Comparison of ENCODE assay signal across 28 cellular contexts in the genomic region with DNA sequence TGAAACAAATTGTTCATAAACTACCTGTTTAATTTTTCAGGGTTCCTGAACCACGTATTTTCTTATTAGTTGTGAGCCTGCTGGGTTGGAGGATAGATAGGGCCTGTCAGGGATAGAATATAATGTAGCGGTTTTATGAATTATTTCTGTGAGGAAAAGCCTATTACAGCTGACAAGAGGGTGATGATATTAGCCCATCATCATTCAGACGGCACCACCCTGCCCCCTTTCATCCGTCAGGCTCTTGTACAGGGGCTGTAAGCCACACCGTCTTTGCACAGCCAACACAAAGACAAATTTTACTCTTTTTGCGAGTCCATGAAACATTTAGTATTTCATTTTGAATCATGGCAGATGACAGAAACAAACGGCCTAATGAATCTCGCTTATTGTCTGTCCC.
"Had no signal": no experiment of that assay in that cellular context is flagged by ENCODE, and none has a peak within 500 bp of the region (broad histone marks: within the 10 kb centered on the region; RNA-seq: fewer than 3 reads in every experiment).

No MANE protein-coding gene starts in this region.

- H3K27ac ChIP-seq: stomach, suprapubic skin, testis, thoracic aorta, thyroid gland, tibial artery, tibial nerve, transverse colon, upper lobe of left lung, upper lobe of right lung, uterus, vagina had no signal

- H3K4me3 ChIP-seq: stomach, suprapubic skin, testis, thoracic aorta, thyroid gland, tibial artery, tibial nerve, transverse colon, upper lobe of left lung, upper lobe of right lung, uterus, vagina had no signal

- H3K36me3 ChIP-seq: stomach, suprapubic skin, thoracic aorta, thyroid gland, tibial artery, tibial nerve, transverse colon, upper lobe of left lung, upper lobe of right lung, uterus, vagina had no signal

- H3K27me3 Mint-ChIP-seq: stimulated activated memory B cell treated with anti-CD40 and anti-IgM and Interleukin-4, amounts not matched to agents 10 μg/mL and 1 μg/mL and 100 μg/mL, for 72 hours; stimulated activated naive B cell treated with anti-CD40 and anti-IgM and Interleukin-4, amounts not matched to agents 10 μg/mL and 1 μg/mL and 100 μg/mL, for 72 hours; stimulated activated naive CD8-positive, alpha-beta T cell treated with anti-CD3 and anti-CD28 coated beads, Interleukin-15, amount 100 ng/mL, for 72 hours; stimulated activated naive CD8-positive, alpha-beta T cell treated with anti-CD3 and anti-CD28 coated beads, Interleukin-15, Interleukin-2, amounts not matched to agents 100 ng/mL and 50 ng/mL, for 24 hours; type B pancreatic cell had no signal

- DNase-seq: stimulated activated CD4-positive, alpha-beta T cell treated with anti-CD3 and anti-CD28 coated beads, Interleukin-2, amount 100 ng/mL, for 48 hours; stimulated activated CD4-positive, alpha-beta T cell treated with anti-CD3 and anti-CD28 coated beads, Interleukin-4, amount 100 ng/mL, for 1 hour; stimulated activated CD4-positive, alpha-beta T cell treated with anti-CD3 and anti-CD28 coated beads, Interleukin-4, amount 100 ng/mL, for 24 hours; stimulated activated CD4-positive, alpha-beta T cell treated with anti-CD3 and anti-CD28 coated beads, Interleukin-4, amount 100 ng/mL, for 4 hours; stimulated activated CD8-positive, alpha-beta memory T cell treated with anti-CD3 and anti-CD28 coated beads, Interleukin-4, amount 100 ng/mL, for 48 hours; stimulated activated naive B cell treated with anti-CD40 and anti-IgM and Interleukin-4, amounts not matched to agents 10 μg/mL and 1 μg/mL and 100 μg/mL, for 72 hours; stimulated activated naive CD4-positive, alpha-beta T cell; stimulated activated naive CD4-positive, alpha-beta T cell treated with Interleukin-2 at 50 U/mL for 16 hours; stimulated activated naive CD8-positive, alpha-beta T cell treated with anti-CD3 and anti-CD28 coated beads, Interleukin-15, amount 100 ng/mL, for 72 hours; stimulated activated naive CD8-positive, alpha-beta T cell treated with anti-CD3 and anti-CD28 coated beads, Interleukin-15, Interleukin-2, amounts not matched to agents 100 U/mL and 50 U/mL, for 24 hours; stomach; substantia nigra; testis; thyroid gland; tibial artery; transverse colon; trophoblast cell; upper lobe of left lung; upper lobe of right lung; uterus had no signal

- H3K4me1 Mint-ChIP-seq: stimulated activated effector memory CD8-positive, alpha-beta T cell treated with anti-CD3 and anti-CD28 coated beads, Interleukin-12 subunit alpha, Interleukin-12 subunit beta, amount 100 ng/mL, for 72 hours; stimulated activated memory B cell treated with anti-CD40 and anti-IgM and Interleukin-4, amounts not matched to agents 10 μg/mL and 1 μg/mL and 100 μg/mL, for 72 hours; stimulated activated naive B cell treated with anti-CD40 and anti-IgM and Interleukin-4, amounts not matched to agents 10 μg/mL and 1 μg/mL and 100 μg/mL, for 72 hours; stimulated activated naive CD8-positive, alpha-beta T cell treated with anti-CD3 and anti-CD28 coated beads, Interleukin-15, amount 100 ng/mL, for 72 hours had no signal

- H3K27ac Mint-ChIP-seq: stimulated activated effector memory CD8-positive, alpha-beta T cell treated with anti-CD3 and anti-CD28 coated beads, Interleukin-12 subunit alpha, Interleukin-12 subunit beta, amount 100 ng/mL, for 72 hours; stimulated activated memory B cell treated with anti-CD40 and anti-IgM and Interleukin-4, amounts not matched to agents 10 μg/mL and 1 μg/mL and 100 μg/mL, for 72 hours; stimulated activated naive B cell treated with anti-CD40 and anti-IgM and Interleukin-4, amounts not matched to agents 10 μg/mL and 1 μg/mL and 100 μg/mL, for 72 hours; stimulated activated naive CD8-positive, alpha-beta T cell treated with anti-CD3 and anti-CD28 coated beads, Interleukin-15, amount 100 ng/mL, for 72 hours; stimulated activated naive CD8-positive, alpha-beta T cell treated with anti-CD3 and anti-CD28 coated beads, Interleukin-15, Interleukin-2, amounts not matched to agents 100 ng/mL and 50 ng/mL, for 24 hours; type B pancreatic cell had no signal

- H3K27me3 ChIP-seq: stomach, suprapubic skin, testis, thyroid gland, tibial artery, tibial nerve, transverse colon, upper lobe of left lung, upper lobe of right lung, uterus, vagina had no signal

- H3K4me3 Mint-ChIP-seq: stimulated activated effector memory CD8-positive, alpha-beta T cell treated with anti-CD3 and anti-CD28 coated beads, Interleukin-12 subunit alpha, Interleukin-12 subunit beta, amount 100 ng/mL, for 72 hours; stimulated activated memory B cell treated with anti-CD40 and anti-IgM and Interleukin-4, amounts not matched to agents 10 μg/mL and 1 μg/mL and 100 μg/mL, for 72 hours; stimulated activated naive B cell treated with anti-CD40 and anti-IgM and Interleukin-4, amounts not matched to agents 10 μg/mL and 1 μg/mL and 100 μg/mL, for 72 hours; stimulated activated naive CD8-positive, alpha-beta T cell treated with anti-CD3 and anti-CD28 coated beads, Interleukin-15, amount 100 ng/mL, for 72 hours; stimulated activated naive CD8-positive, alpha-beta T cell treated with anti-CD3 and anti-CD28 coated beads, Interleukin-15, Interleukin-2, amounts not matched to agents 100 ng/mL and 50 ng/mL, for 24 hours; type B pancreatic cell had no signal

- H3K36me3 Mint-ChIP-seq: stimulated activated effector memory CD8-positive, alpha-beta T cell treated with anti-CD3 and anti-CD28 coated beads, Interleukin-12 subunit alpha, Interleukin-12 subunit beta, amount 100 ng/mL, for 72 hours; stimulated activated memory B cell treated with anti-CD40 and anti-IgM and Interleukin-4, amounts not matched to agents 10 μg/mL and 1 μg/mL and 100 μg/mL, for 72 hours; stimulated activated naive B cell treated with anti-CD40 and anti-IgM and Interleukin-4, amounts not matched to agents 10 μg/mL and 1 μg/mL and 100 μg/mL, for 72 hours; type B pancreatic cell had no signal

- ATAC-seq: stimulated activated effector memory CD8-positive, alpha-beta T cell treated with anti-CD3 and anti-CD28 coated beads, Interleukin-12 subunit alpha, Interleukin-12 subunit beta, amount 100 ng/mL, for 72 hours; stimulated activated memory B cell treated with anti-CD40 and anti-IgM and Interleukin-4, amounts not matched to agents 10 μg/mL and 1 μg/mL and 100 μg/mL, for 72 hours; stimulated activated naive B cell treated with anti-CD40 and anti-IgM and Interleukin-4, amounts not matched to agents 10 μg/mL and 1 μg/mL and 100 μg/mL, for 72 hours; stimulated activated naive CD8-positive, alpha-beta T cell treated with anti-CD3 and anti-CD28 coated beads, Interleukin-15, amount 100 ng/mL, for 72 hours; stimulated activated naive CD8-positive, alpha-beta T cell treated with anti-CD3 and anti-CD28 coated beads, Interleukin-15, Interleukin-2, amounts not matched to agents 100 U/mL and 50 U/mL, for 24 hours; upper lobe of right lung had no signal

- H3K4me1 ChIP-seq: suprapubic skin, testis, thyroid gland, tibial artery, tibial nerve, transverse colon, upper lobe of left lung, upper lobe of right lung, uterus, vagina had no signal

- H3K9me3 ChIP-seq: stomach, suprapubic skin, testis, thoracic aorta, thyroid gland, tibial artery, tibial nerve, transverse colon, upper lobe of left lung, upper lobe of right lung, uterus, vagina had no signal
